In genomic region chr12:754238-754816, GRCh38 we compare ENCODE assay signal across 1 cellular context.
TF ChIP-seq lines count a peak whose summit lies in the region.

No MANE protein-coding gene starts in this region.

TF ChIP-seq in A549, 52 proteins besides CTCF, POLR2A, EP300 and RAD21 (continued from another document):
- TF ChIP-seq, protein P1, sequence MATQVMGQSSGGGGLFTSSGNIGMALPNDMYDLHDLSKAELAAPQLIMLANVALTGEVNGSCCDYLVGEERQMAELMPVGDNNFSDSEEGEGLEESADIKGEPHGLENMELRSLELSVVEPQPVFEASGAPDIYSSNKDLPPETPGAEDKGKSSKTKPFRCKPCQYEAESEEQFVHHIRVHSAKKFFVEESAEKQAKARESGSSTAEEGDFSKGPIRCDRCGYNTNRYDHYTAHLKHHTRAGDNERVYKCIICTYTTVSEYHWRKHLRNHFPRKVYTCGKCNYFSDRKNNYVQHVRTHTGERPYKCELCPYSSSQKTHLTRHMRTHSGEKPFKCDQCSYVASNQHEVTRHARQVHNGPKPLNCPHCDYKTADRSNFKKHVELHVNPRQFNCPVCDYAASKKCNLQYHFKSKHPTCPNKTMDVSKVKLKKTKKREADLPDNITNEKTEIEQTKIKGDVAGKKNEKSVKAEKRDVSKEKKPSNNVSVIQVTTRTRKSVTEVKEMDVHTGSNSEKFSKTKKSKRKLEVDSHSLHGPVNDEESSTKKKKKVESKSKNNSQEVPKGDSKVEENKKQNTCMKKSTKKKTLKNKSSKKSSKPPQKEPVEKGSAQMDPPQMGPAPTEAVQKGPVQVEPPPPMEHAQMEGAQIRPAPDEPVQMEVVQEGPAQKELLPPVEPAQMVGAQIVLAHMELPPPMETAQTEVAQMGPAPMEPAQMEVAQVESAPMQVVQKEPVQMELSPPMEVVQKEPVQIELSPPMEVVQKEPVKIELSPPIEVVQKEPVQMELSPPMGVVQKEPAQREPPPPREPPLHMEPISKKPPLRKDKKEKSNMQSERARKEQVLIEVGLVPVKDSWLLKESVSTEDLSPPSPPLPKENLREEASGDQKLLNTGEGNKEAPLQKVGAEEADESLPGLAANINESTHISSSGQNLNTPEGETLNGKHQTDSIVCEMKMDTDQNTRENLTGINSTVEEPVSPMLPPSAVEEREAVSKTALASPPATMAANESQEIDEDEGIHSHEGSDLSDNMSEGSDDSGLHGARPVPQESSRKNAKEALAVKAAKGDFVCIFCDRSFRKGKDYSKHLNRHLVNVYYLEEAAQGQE (IDR thresholded peaks at IDR 0.05), result no peak
- TF ChIP-seq EHMT2 (IDR thresholded peaks at IDR 0.05; ENCODE audit: low read depth) (no peak), HOXA7 (CRISPR knock-in tag; IDR thresholded peaks at IDR 0.05) (no peak), CEBPB (IDR thresholded peaks at IDR 0.05) (no peak)
